In the genomic region with DNA sequence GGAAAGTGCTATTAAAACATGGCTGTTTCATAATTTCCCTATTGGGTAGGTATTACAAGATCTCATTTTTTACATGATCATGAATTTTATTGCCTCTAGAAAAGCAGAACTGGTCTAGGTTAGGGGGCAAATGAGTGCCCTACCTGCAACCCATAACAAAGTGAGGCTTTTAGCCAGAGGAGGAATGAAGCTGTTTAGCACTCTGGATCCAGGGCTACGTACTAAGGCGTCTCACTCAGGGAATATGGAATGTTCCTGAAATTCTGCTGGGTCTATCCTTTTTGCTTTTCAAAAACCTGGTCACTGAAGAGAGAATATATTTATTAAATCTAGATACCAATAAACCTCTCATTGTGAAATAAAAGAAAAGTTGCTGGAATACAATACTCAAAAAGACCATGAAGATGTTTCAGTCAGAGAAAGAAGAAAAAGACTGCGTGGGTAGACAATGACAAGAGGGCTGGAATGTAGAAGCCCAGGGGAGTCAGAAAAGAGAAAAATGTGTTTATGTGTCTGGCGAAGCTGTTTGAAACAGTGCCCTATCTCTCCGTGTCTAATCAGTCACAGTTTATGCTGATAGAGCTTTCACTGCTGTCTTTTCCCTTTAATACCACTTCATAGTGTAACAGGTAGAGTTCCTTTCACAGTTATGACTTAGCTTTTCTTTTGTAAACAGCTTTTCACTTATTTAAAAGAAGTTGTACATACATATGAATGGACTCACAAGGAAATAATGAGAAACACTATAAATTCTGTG, we compare ENCODE assay signal across 13 cellular contexts. TPM values are rescaled to one million over a fixed set of nuclear protein-coding genes. Genes with fewer than 3 reads are reported as not detected.
DNase-seq lines count a peak whose midpoint lies in the region; FAIRE-seq and TF ChIP-seq lines count a peak whose summit lies in the region.
"Had no signal": no experiment of that assay in that cellular context is flagged by ENCODE, and none has a peak within 500 bp of the region (broad histone marks: within the 10 kb centered on the region; RNA-seq: fewer than 3 reads in every experiment).

No MANE protein-coding gene starts in this region.

- peak; percentile 61 for DNase-seq in islet precursor cell
- DNase-seq in SK-N-DZ (ENCODE audit: low spot score): no peak
- no peak for DNase-seq in glutamatergic neuron
- no peak for DNase-seq in NCI-H524 (lab: John Stamatoyannopoulos, UW)
- DNase-seq: activated naive CD8-positive, alpha-beta T cell treated with anti-CD3 and anti-CD28 coated beads for 36 hours; dorsolateral prefrontal cortex; hippocampal formation; NK-92 treated with Interleukin-12 subunit alpha and Interleukin-12 subunit beta, amount 100 ng/mL, for 24 hours; stimulated activated CD4-positive, alpha-beta T cell treated with anti-CD3 and anti-CD28 coated beads, Interleukin-12 subunit alpha, Interleukin-12 subunit beta, amount 100 ng/mL, for 4 hours had no signal

- H3K36me3 ChIP-seq in HEK293 (ENCODE audit: control insufficient read depth in 2 of 2, insufficient read depth in 1 of 2, low read length in 2 of 2): no peaks in the 10 kb centered on the region
- H3K36me3 ChIP-seq in stomach smooth muscle (ENCODE audit: control insufficient read depth in 2 of 2, insufficient read depth in 2 of 2, low read length in 2 of 2): no peaks in the 10 kb centered on the region

- CTCF ChIA-PET in HEK293 (lab: Yijun Ruan, JAX): interaction anchor here (0.8 to 1.3 kb wide), 4 partner anchors 34 to 290 kb away, joined by 3 to 8 read pairs (median 4); a partner anchor contains a TSS

- no peak for TF ChIP-seq CTCF in HEK293 (tag by site-specific recombination; IDR thresholded peaks at IDR 0.05)
- TF ChIP-seq CTCF in glutamatergic neuron (IDR thresholded peaks at IDR 0.05; ENCODE audit: partially characterized antibody, unreplicated experiment): no peak

- H3K4me1 ChIP-seq in HEK293 (ENCODE audit: control insufficient read depth, insufficient read depth, low read length) (peaks cover 14% of the 10 kb centered on the region), stomach smooth muscle (ENCODE audit: control insufficient read depth, insufficient read depth, low read length) (peaks cover 17% of the 10 kb centered on the region)

- no peaks in the 10 kb centered on the region for H3K9me3 Mint-ChIP-seq in glutamatergic neuron (ENCODE audit: unreplicated experiment)
- H3K9me3 Mint-ChIP-seq: activated naive CD8-positive, alpha-beta T cell treated with anti-CD3 and anti-CD28 coated beads for 36 hours had no signal

- peaks cover 2% of the 10 kb centered on the region for H3K27me3 Mint-ChIP-seq in glutamatergic neuron (ENCODE audit: unreplicated experiment)
- H3K27me3 Mint-ChIP-seq: activated naive CD8-positive, alpha-beta T cell treated with anti-CD3 and anti-CD28 coated beads for 36 hours had no signal

- H3K27ac ChIP-seq in HEK293 (ENCODE audit: extremely low read depth, low read depth, low read length) (peak overlapping the region; percentile 67), stomach smooth muscle (ENCODE audit: low read length) (peak overlapping the region; percentile 74)
- H3K27ac ChIP-seq: dorsolateral prefrontal cortex had no signal

- H3K4me3 Mint-ChIP-seq in glutamatergic neuron (ENCODE audit: unreplicated experiment): no peak overlapping the region
- H3K4me3 Mint-ChIP-seq: activated naive CD8-positive, alpha-beta T cell treated with anti-CD3 and anti-CD28 coated beads for 36 hours had no signal

- H3K4me3 ChIP-seq in HEK293 (ENCODE audit: low read depth, low read length) (no peak overlapping the region), stomach smooth muscle (ENCODE audit: low read length in 2 of 2) (peak overlapping the region; percentile 22 to 29)
- H3K4me3 ChIP-seq: dorsolateral prefrontal cortex, GM12878 had no signal

- H3K9ac ChIP-seq in stomach smooth muscle (ENCODE audit: low read length in 2 of 2): peak overlapping the region in 1 of 2 donors; percentile 67

- POLR2A ChIA-PET in HEK293 (lab: Yijun Ruan, JAX): interaction anchor here (0.6 to 2.4 kb wide), 5 partner anchors 16 to 397 kb away, joined by 3 to 19 read pairs (median 5); a partner anchor contains a TSS

- peak; percentile 94 for FAIRE-seq in TTC549 (lab: Jason Lieb, UNC)
- FAIRE-seq: GM12878 had no signal

- no peaks in the 10 kb centered on the region for H3K4me1 Mint-ChIP-seq in glutamatergic neuron (ENCODE audit: low read depth, unreplicated experiment)
- H3K4me1 Mint-ChIP-seq: activated naive CD8-positive, alpha-beta T cell treated with anti-CD3 and anti-CD28 coated beads for 36 hours had no signal

- H3K9me3 ChIP-seq in HEK293 (ENCODE audit: control insufficient read depth, insufficient read depth, low read depth, low read length) (no peaks in the 10 kb centered on the region), stomach smooth muscle (ENCODE audit: control insufficient read depth in 2 of 2, low read length in 2 of 2) (no peaks in the 10 kb centered on the region)

- no peaks in the 10 kb centered on the region for H3K27me3 ChIP-seq in stomach smooth muscle (ENCODE audit: control insufficient read depth in 1 of 2, insufficient read depth in 2 of 2, low read length in 2 of 2)

- no peak overlapping the region for H3K27ac Mint-ChIP-seq in glutamatergic neuron (ENCODE audit: unreplicated experiment)
- H3K27ac Mint-ChIP-seq: activated naive CD8-positive, alpha-beta T cell treated with anti-CD3 and anti-CD28 coated beads for 36 hours had no signal

- no peaks in the 10 kb centered on the region for H3K36me3 Mint-ChIP-seq in glutamatergic neuron (ENCODE audit: unreplicated experiment)
- H3K36me3 Mint-ChIP-seq: activated naive CD8-positive, alpha-beta T cell treated with anti-CD3 and anti-CD28 coated beads for 36 hours had no signal

TF ChIP-seq in HEK293, 187 proteins besides CTCF, POLR2A, EP300 and RAD21 (continues in another document):
- no peak for TF ChIP-seq ZNF114 (tag by site-specific recombination; IDR thresholded peaks at IDR 0.05)
- no peak for TF ChIP-seq ZNF138 (tag by site-specific recombination; IDR thresholded peaks at IDR 0.05; ENCODE audit: borderline replicate concordance)
- no peak for TF ChIP-seq ZNF391 (tag by site-specific recombination; IDR thresholded peaks at IDR 0.05; ENCODE audit: borderline replicate concordance, low read depth)
- TF ChIP-seq TCF7L2 (IDR thresholded peaks at IDR 0.05; ENCODE audit: borderline replicate concordance, low read depth, low read length): peak; percentile 61; the same call in 1 of the 2 replicates
- TF ChIP-seq, protein P1, sequence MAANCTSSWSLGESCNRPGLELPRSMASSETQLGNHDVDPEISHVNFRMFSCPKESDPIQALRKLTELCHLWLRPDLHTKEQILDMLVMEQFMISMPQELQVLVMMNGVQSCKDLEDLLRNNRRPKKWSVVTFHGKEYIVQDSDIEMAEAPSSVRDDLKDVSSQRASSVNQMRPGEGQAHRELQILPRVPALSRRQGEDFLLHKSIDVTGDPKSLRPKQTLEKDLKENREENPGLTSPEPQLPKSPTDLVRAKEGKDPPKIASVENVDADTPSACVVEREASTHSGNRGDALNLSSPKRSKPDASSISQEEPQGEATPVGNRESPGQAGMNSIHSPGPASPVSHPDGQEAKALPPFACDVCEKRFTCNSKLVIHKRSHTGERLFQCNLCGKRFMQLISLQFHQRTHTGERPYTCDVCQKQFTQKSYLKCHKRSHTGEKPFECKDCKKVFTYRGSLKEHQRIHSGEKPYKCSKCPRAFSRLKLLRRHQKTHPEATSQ (tag by site-specific recombination; IDR thresholded peaks at IDR 0.05): no peak
- no peak for TF ChIP-seq ZNF677 (tag by site-specific recombination; IDR thresholded peaks at IDR 0.05)
- TF ChIP-seq ZNF48 (tag by site-specific recombination; IDR thresholded peaks at IDR 0.05): no peak
- no peak for TF ChIP-seq ZFP3 (tag by site-specific recombination; IDR thresholded peaks at IDR 0.05; ENCODE audit: low read depth)
- no peak for TF ChIP-seq ZNF214 (tag by site-specific recombination; IDR thresholded peaks at IDR 0.05; ENCODE audit: borderline replicate concordance)
- no peak for TF ChIP-seq ZNF16 (tag by site-specific recombination; IDR thresholded peaks at IDR 0.05; ENCODE audit: low read depth)
- peak; percentile 68; the same call in 1 of the 2 replicates for TF ChIP-seq IKZF3 (tag by site-specific recombination; IDR thresholded peaks at IDR 0.05)
- TF ChIP-seq ZNF623 (tag by site-specific recombination; IDR thresholded peaks at IDR 0.05): no peak
- peak; percentile 51; the same call in 1 of the 2 replicates for TF ChIP-seq OSR2 (tag by site-specific recombination; IDR thresholded peaks at IDR 0.05)
- no peak for TF ChIP-seq ZBTB20 (tag by site-specific recombination; IDR thresholded peaks at IDR 0.05)
- TF ChIP-seq, protein P2, sequence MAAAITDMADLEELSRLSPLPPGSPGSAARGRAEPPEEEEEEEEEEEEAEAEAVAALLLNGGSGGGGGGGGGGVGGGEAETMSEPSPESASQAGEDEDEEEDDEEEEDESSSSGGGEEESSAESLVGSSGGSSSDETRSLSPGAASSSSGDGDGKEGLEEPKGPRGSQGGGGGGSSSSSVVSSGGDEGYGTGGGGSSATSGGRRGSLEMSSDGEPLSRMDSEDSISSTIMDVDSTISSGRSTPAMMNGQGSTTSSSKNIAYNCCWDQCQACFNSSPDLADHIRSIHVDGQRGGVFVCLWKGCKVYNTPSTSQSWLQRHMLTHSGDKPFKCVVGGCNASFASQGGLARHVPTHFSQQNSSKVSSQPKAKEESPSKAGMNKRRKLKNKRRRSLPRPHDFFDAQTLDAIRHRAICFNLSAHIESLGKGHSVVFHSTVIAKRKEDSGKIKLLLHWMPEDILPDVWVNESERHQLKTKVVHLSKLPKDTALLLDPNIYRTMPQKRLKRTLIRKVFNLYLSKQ (tag by site-specific recombination; IDR thresholded peaks at IDR 0.05; ENCODE audit: borderline replicate concordance): no peak
- TF ChIP-seq GLIS1 (tag by site-specific recombination; IDR thresholded peaks at IDR 0.05): peak; percentile 32; the same call in 1 of the 2 replicates
- no peak for TF ChIP-seq ZNF747 (tag by site-specific recombination; IDR thresholded peaks at IDR 0.05)
- no peak for TF ChIP-seq EGR2 (tag by site-specific recombination; IDR thresholded peaks at IDR 0.05; ENCODE audit: low read depth)
- no peak for TF ChIP-seq ZNF670 (tag by site-specific recombination; IDR thresholded peaks at IDR 0.05; ENCODE audit: low read depth)
- no peak for TF ChIP-seq MEIS1 (CRISPR knock-in tag; IDR thresholded peaks at IDR 0.05; ENCODE audit: borderline replicate concordance)

RNA-seq across cellular contexts. Expression of a gene that starts 25.0 kb away (rescaled TPM):
- polyA plus RNA-seq in SK-N-DZ (2014; cell fraction: cytosol; rRNA removed): 1.4 and 1.8 TPM in 2 replicates
- 1.7 and 2.1 TPM in 2 replicates for polyA plus RNA-seq in SK-N-DZ (2014; cell fraction: nucleus; rRNA removed)
- total RNA-seq in glutamatergic neuron (ENCODE audit: unreplicated experiment): 1.5 TPM

RNA-seq across cellular contexts. Expression of a gene that starts 33.7 kb away (rescaled TPM):
- 20.2 and 36.2 TPM in 2 replicates for polyA plus RNA-seq in SK-N-DZ (2014; cell fraction: cytosol; rRNA removed)
- polyA plus RNA-seq in SK-N-DZ (2014; cell fraction: nucleus; rRNA removed): 33.1 and 35.7 TPM in 2 replicates
- 53.7 TPM for total RNA-seq in glutamatergic neuron (ENCODE audit: unreplicated experiment)

RNA-seq across cellular contexts. Expression of a gene that starts 50.6 kb away (rescaled TPM):
- 5.9 and 8.4 TPM in 2 replicates for polyA plus RNA-seq in SK-N-DZ (2014; cell fraction: cytosol; rRNA removed)
- 6.0 and 6.6 TPM in 2 replicates for polyA plus RNA-seq in SK-N-DZ (2014; cell fraction: nucleus; rRNA removed)
- total RNA-seq in glutamatergic neuron (ENCODE audit: unreplicated experiment): 21.9 TPM
